18 cellular contexts compared by ENCODE assay signal in genomic region chrX:104015576-104015975, GRCh38. TPM values are rescaled to one million over a fixed set of nuclear protein-coding genes. Genes with fewer than 3 reads are reported as not detected.
"Had no signal": no experiment of that assay in that cellular context is flagged by ENCODE, and none has a peak within 500 bp of the region (broad histone marks: within the 10 kb centered on the region; RNA-seq: fewer than 3 reads in every experiment).

No MANE protein-coding gene starts in this region.

RNA-seq across cellular contexts. Expression of gene H2BW1, which starts 2.1 kb away (rescaled TPM):
- total RNA-seq: activated naive CD4-positive, alpha-beta T cell treated with anti-CD3 and anti-CD28 coated beads for 36 hours; activated naive CD4-positive, alpha-beta T cell treated with anti-CD3 and anti-CD28 coated beads, Interleukin-2, amount 50 U/mL, for 72 hours; activated naive CD8-positive, alpha-beta T cell treated with anti-CD3 and anti-CD28 coated beads for 36 hours; activated naive CD8-positive, alpha-beta T cell treated with anti-CD3 and anti-CD28 coated beads, Interleukin-2, amount 10 ng/mL, durations not matched to agents 7 days and 5 days; activated T-cell treated with anti-CD3 and anti-CD28 coated beads, Interleukin-2, amount 50 U/mL, for 4 hours; activated T-cell treated with anti-CD3 and anti-CD28 coated beads, Interleukin-2, amount 50 U/mL, for 72 hours; activated T-helper 1 cell treated with anti-CD3 and anti-CD28 coated beads, Interleukin-12 subunit alpha, Interleukin-12 subunit beta, Interleukin-2, Interleukin-4 antibody, amounts not matched to agents 30 ng/mL and 10 ng/mL and 1 ng/mL, durations not matched to agents 14 hours and 24 hours and 36 hours; activated T-helper 17 cell treated with anti-CD3 and anti-CD28 coated beads, Interleukin-2, amount 50 U/mL, for 72 hours; activated T-helper 2 cell treated with anti-CD3 and anti-CD28 coated beads, Interferon-gamma antibody, Interleukin-2, Interleukin-4, amounts not matched to agents 10 μg/mL and 5 μg/mL and 100 μg/mL, durations not matched to agents 14 hours and 24 hours and 36 hours; adrenal gland; aorta; ascending aorta; body of pancreas; breast epithelium; cardiac muscle cell; cardiac septum; cerebellum had no signal
- polyA plus RNA-seq: adipose tissue, adrenal gland, aorta, cardiac muscle cell had no signal

RNA-seq across cellular contexts. Expression of gene H2BW2, which starts 24.2 kb away (rescaled TPM):
- total RNA-seq: activated naive CD4-positive, alpha-beta T cell treated with anti-CD3 and anti-CD28 coated beads for 36 hours; activated naive CD4-positive, alpha-beta T cell treated with anti-CD3 and anti-CD28 coated beads, Interleukin-2, amount 50 U/mL, for 72 hours; activated naive CD8-positive, alpha-beta T cell treated with anti-CD3 and anti-CD28 coated beads for 36 hours; activated naive CD8-positive, alpha-beta T cell treated with anti-CD3 and anti-CD28 coated beads, Interleukin-2, amount 10 ng/mL, durations not matched to agents 7 days and 5 days; activated T-cell treated with anti-CD3 and anti-CD28 coated beads, Interleukin-2, amount 50 U/mL, for 4 hours; activated T-cell treated with anti-CD3 and anti-CD28 coated beads, Interleukin-2, amount 50 U/mL, for 72 hours; activated T-helper 1 cell treated with anti-CD3 and anti-CD28 coated beads, Interleukin-12 subunit alpha, Interleukin-12 subunit beta, Interleukin-2, Interleukin-4 antibody, amounts not matched to agents 30 ng/mL and 10 ng/mL and 1 ng/mL, durations not matched to agents 14 hours and 24 hours and 36 hours; activated T-helper 17 cell treated with anti-CD3 and anti-CD28 coated beads, Interleukin-2, amount 50 U/mL, for 72 hours; activated T-helper 2 cell treated with anti-CD3 and anti-CD28 coated beads, Interferon-gamma antibody, Interleukin-2, Interleukin-4, amounts not matched to agents 10 μg/mL and 5 μg/mL and 100 μg/mL, durations not matched to agents 14 hours and 24 hours and 36 hours; adrenal gland; aorta; ascending aorta; body of pancreas; breast epithelium; cardiac muscle cell; cardiac septum; cerebellum had no signal
- polyA plus RNA-seq: adipose tissue, adrenal gland, aorta, cardiac muscle cell had no signal
